In the genomic region with DNA sequence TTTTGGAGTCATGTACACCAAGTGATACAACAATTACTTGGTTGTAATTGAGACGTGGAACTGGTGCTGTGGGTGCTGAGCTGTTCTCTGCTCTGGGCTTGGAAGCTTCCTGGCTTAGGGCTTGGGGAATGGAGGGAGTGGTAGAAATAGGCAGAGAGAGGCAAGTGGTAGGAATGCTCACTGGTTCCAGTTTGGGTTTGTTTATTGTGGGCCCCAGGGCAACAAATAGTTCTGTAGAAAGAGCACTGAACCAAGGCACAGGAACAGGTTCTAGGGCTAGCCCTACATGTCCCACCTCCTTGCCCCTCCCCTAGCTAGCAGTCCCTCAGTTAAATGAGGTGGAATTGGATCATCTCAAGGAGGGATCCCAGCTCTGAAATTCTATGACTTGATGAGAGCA, we compare ENCODE assay signal across 34 cellular contexts.
"Had no signal": no experiment of that assay in that cellular context is flagged by ENCODE, and none has a peak within 500 bp of the region (broad histone marks: within the 10 kb centered on the region; RNA-seq: fewer than 3 reads in every experiment).

No MANE protein-coding gene starts in this region.

- H3K4me1 ChIP-seq: body of pancreas, foreskin keratinocyte had no signal

- H3K27ac ChIP-seq: body of pancreas, esophagus muscularis mucosa, foreskin keratinocyte, gastrocnemius medialis, WERI-Rb-1 had no signal

- H3K4me1 Mint-ChIP-seq: activated B cell treated with CpG ODN at 0.5 μM for 24 hours; activated CD4-positive, alpha-beta T cell treated with anti-CD3 and anti-CD28 coated beads for 36 hours; activated CD4-positive, alpha-beta T cell treated with anti-CD3 and anti-CD28 coated beads, Interleukin-2, amount 10 ng/mL, durations not matched to agents 24 days and 14 days; activated CD8-positive, alpha-beta memory T cell treated with anti-CD3 and anti-CD28 coated beads, Interleukin-2, amount 10 ng/mL, durations not matched to agents 7 days and 5 days; activated naive CD4-positive, alpha-beta T cell treated with anti-CD3 and anti-CD28 coated beads, Interleukin-2, amount 10 ng/mL, durations not matched to agents 7 days and 5 days; activated naive CD8-positive, alpha-beta T cell treated with anti-CD3 and anti-CD28 coated beads, Interleukin-2, amount 10 ng/mL, durations not matched to agents 7 days and 5 days; T-helper 17 cell had no signal

- H3K36me3 Mint-ChIP-seq: activated CD4-positive, alpha-beta memory T cell treated with anti-CD3 and anti-CD28 coated beads for 36 hours; activated CD8-positive, alpha-beta memory T cell treated with anti-CD3 and anti-CD28 coated beads, Interleukin-2, amount 10 ng/mL, durations not matched to agents 7 days and 5 days; activated naive CD4-positive, alpha-beta T cell treated with anti-CD3 and anti-CD28 coated beads, Interleukin-2, amount 10 ng/mL, durations not matched to agents 7 days and 5 days; activated naive CD4-positive, alpha-beta T cell treated with anti-CD3 and anti-CD28 coated beads, Interleukin-2, amount 50 U/mL, for 72 hours; activated naive CD8-positive, alpha-beta T cell treated with anti-CD3 and anti-CD28 coated beads, Interleukin-2, amount 10 ng/mL, durations not matched to agents 7 days and 5 days had no signal

- ATAC-seq: activated CD4-positive, alpha-beta T cell treated with anti-CD3 and anti-CD28 coated beads for 36 hours; activated CD4-positive, CD25-positive, alpha-beta regulatory T cell treated with anti-CD3 and anti-CD28 coated beads, Interleukin-2, amount 50 U/mL, for 24 hours; activated CD8-positive, alpha-beta memory T cell treated with anti-CD3 and anti-CD28 coated beads, Interleukin-2, amount 10 ng/mL, durations not matched to agents 7 days and 5 days; activated CD8-positive, alpha-beta T cell treated with anti-CD3 and anti-CD28 coated beads, Interleukin-2, amount 10 ng/mL, durations not matched to agents 7 days and 5 days; activated naive CD4-positive, alpha-beta T cell treated with anti-CD3 and anti-CD28 coated beads, Interleukin-2, amount 50 U/mL, for 72 hours; activated T-cell treated with anti-CD3 and anti-CD28 coated beads, Interleukin-2, amount 50 U/mL, for 72 hours; body of pancreas; effector memory CD8-positive, alpha-beta T cell; foreskin keratinocyte; gastrocnemius medialis; T-helper 17 cell had no signal

- H3K36me3 ChIP-seq: gastrocnemius medialis, WERI-Rb-1 had no signal

- FAIRE-seq: colon had no signal

- H3K27ac Mint-ChIP-seq: activated B cell treated with CpG ODN at 0.5 μM for 24 hours; activated CD4-positive, alpha-beta memory T cell treated with anti-CD3 and anti-CD28 coated beads for 36 hours; activated CD4-positive, alpha-beta T cell treated with anti-CD3 and anti-CD28 coated beads for 36 hours; activated CD4-positive, alpha-beta T cell treated with anti-CD3 and anti-CD28 coated beads, Interleukin-2, amount 10 ng/mL, durations not matched to agents 24 days and 14 days; activated CD8-positive, alpha-beta memory T cell treated with anti-CD3 and anti-CD28 coated beads, Interleukin-2, amount 10 ng/mL, durations not matched to agents 7 days and 5 days; activated CD8-positive, alpha-beta T cell treated with anti-CD3 and anti-CD28 coated beads, Interleukin-2, amount 10 ng/mL, durations not matched to agents 7 days and 5 days; activated naive CD4-positive, alpha-beta T cell treated with anti-CD3 and anti-CD28 coated beads, Interleukin-2, amount 10 ng/mL, durations not matched to agents 7 days and 5 days; activated naive CD4-positive, alpha-beta T cell treated with anti-CD3 and anti-CD28 coated beads, Interleukin-2, amount 50 U/mL, for 72 hours; activated naive CD8-positive, alpha-beta T cell treated with anti-CD3 and anti-CD28 coated beads, Interleukin-2, amount 10 ng/mL, durations not matched to agents 7 days and 5 days; activated T-cell treated with anti-CD3 and anti-CD28 coated beads, Interleukin-2, amount 50 U/mL, for 72 hours; effector memory CD8-positive, alpha-beta T cell; T-helper 17 cell; T-helper 2 cell treated with Interferon-gamma antibody and Interleukin-4, amounts not matched to agents 5 μg/mL and 100 μg/mL, for 36 hours had no signal

- H3K9me3 ChIP-seq: body of pancreas, esophagus muscularis mucosa, gastrocnemius medialis had no signal

- H3K9me3 Mint-ChIP-seq: activated B cell treated with CpG ODN at 0.5 μM for 24 hours; activated CD4-positive, alpha-beta memory T cell treated with anti-CD3 and anti-CD28 coated beads for 36 hours; activated naive CD4-positive, alpha-beta T cell treated with anti-CD3 and anti-CD28 coated beads, Interleukin-2, amount 10 ng/mL, durations not matched to agents 7 days and 5 days; activated naive CD4-positive, alpha-beta T cell treated with anti-CD3 and anti-CD28 coated beads, Interleukin-2, amount 50 U/mL, for 72 hours; activated naive CD8-positive, alpha-beta T cell treated with anti-CD3 and anti-CD28 coated beads, Interleukin-2, amount 10 ng/mL, durations not matched to agents 7 days and 5 days; effector memory CD8-positive, alpha-beta T cell; T-helper 2 cell treated with Interferon-gamma antibody and Interleukin-4, amounts not matched to agents 5 μg/mL and 100 μg/mL, for 36 hours had no signal

- H3K4me3 ChIP-seq: body of pancreas, esophagus muscularis mucosa, gastrocnemius medialis had no signal

- H3K27me3 ChIP-seq: body of pancreas, esophagus muscularis mucosa, gastrocnemius medialis had no signal

- DNase-seq: activated B cell treated with CpG ODN at 0.5 μM for 24 hours; activated CD4-positive, alpha-beta memory T cell treated with anti-CD3 and anti-CD28 coated beads for 36 hours; activated CD4-positive, alpha-beta T cell treated with anti-CD3 and anti-CD28 coated beads for 36 hours; activated CD4-positive, alpha-beta T cell treated with anti-CD3 and anti-CD28 coated beads, Interleukin-2, amount 10 ng/mL, durations not matched to agents 24 days and 14 days; activated CD8-positive, alpha-beta memory T cell treated with anti-CD3 and anti-CD28 coated beads, Interleukin-2, amount 10 ng/mL, durations not matched to agents 7 days and 5 days; activated CD8-positive, alpha-beta memory T cell treated with anti-CD3 and anti-CD28 coated beads, Interleukin-2, amount 50 U/mL, for 4 hours; activated CD8-positive, alpha-beta T cell treated with anti-CD3 and anti-CD28 coated beads, Interleukin-2, amount 10 ng/mL, durations not matched to agents 7 days and 5 days; activated gamma-delta T cell; activated naive CD4-positive, alpha-beta T cell; activated naive CD4-positive, alpha-beta T cell treated with anti-CD3 and anti-CD28 coated beads, Interleukin-2, amount 10 ng/mL, durations not matched to agents 7 days and 5 days; activated naive CD8-positive, alpha-beta T cell treated with anti-CD3 and anti-CD28 coated beads, Interleukin-2, amount 10 ng/mL, durations not matched to agents 7 days and 5 days; activated T-cell treated with anti-CD3 and anti-CD28 coated beads, Interleukin-2, amount 50 U/mL, for 1 hour; activated T-cell treated with anti-CD3 and anti-CD28 coated beads, Interleukin-2, amount 50 U/mL, for 72 hours; amniotic stem cell; anterior cingulate cortex; body of pancreas; caudate nucleus; cortex of kidney; dermis blood vessel endothelial cell; effector CD4-positive, alpha-beta T cell; effector memory CD8-positive, alpha-beta T cell; erythroblast; foreskin keratinocyte; gastrocnemius medialis; glutamatergic neuron; T-helper 1 cell; T-helper 17 cell; T1000; WERI-Rb-1 had no signal

- H3K4me3 Mint-ChIP-seq: activated B cell treated with CpG ODN at 0.5 μM for 24 hours; activated CD4-positive, alpha-beta memory T cell treated with anti-CD3 and anti-CD28 coated beads for 36 hours; activated CD4-positive, alpha-beta T cell treated with anti-CD3 and anti-CD28 coated beads for 36 hours; activated CD4-positive, alpha-beta T cell treated with anti-CD3 and anti-CD28 coated beads, Interleukin-2, amount 10 ng/mL, durations not matched to agents 24 days and 14 days; activated CD8-positive, alpha-beta memory T cell treated with anti-CD3 and anti-CD28 coated beads, Interleukin-2, amount 10 ng/mL, durations not matched to agents 7 days and 5 days; activated CD8-positive, alpha-beta T cell treated with anti-CD3 and anti-CD28 coated beads, Interleukin-2, amount 10 ng/mL, durations not matched to agents 7 days and 5 days; activated naive CD4-positive, alpha-beta T cell treated with anti-CD3 and anti-CD28 coated beads, Interleukin-2, amount 10 ng/mL, durations not matched to agents 7 days and 5 days; activated naive CD8-positive, alpha-beta T cell treated with anti-CD3 and anti-CD28 coated beads, Interleukin-2, amount 10 ng/mL, durations not matched to agents 7 days and 5 days; activated T-cell treated with anti-CD3 and anti-CD28 coated beads, Interleukin-2, amount 50 U/mL, for 72 hours; effector memory CD8-positive, alpha-beta T cell; T-helper 17 cell; T-helper 2 cell treated with Interferon-gamma antibody and Interleukin-4, amounts not matched to agents 5 μg/mL and 100 μg/mL, for 36 hours had no signal
